8 cellular contexts compared by ENCODE assay signal in genomic region chr19:47210689-47211316, GRCh38. TPM values are rescaled to one million over a fixed set of nuclear protein-coding genes. Genes with fewer than 3 reads are reported as not detected.
DNase-seq lines count a peak whose midpoint lies in the region; ATAC-seq and TF ChIP-seq lines count a peak whose summit lies in the region.

No MANE protein-coding gene starts in this region.

- H3K4me1 Mint-ChIP-seq in activated CD4-positive, alpha-beta memory T cell treated with anti-CD3 and anti-CD28 coated beads for 36 hours (ENCODE audit: low read depth): peaks cover 12% of the 10 kb centered on the region
- peaks cover 5% of the 10 kb centered on the region for H3K4me1 Mint-ChIP-seq in mesothelial cell of epicardium

- POLR2A ChIA-PET in activated CD4-positive, alpha-beta memory T cell treated with anti-CD3 and anti-CD28 coated beads for 36 hours (lab: Charles Lee): interaction anchor here (1.1 to 4.6 kb wide), 4 partner anchors 15 to 51 kb away, joined by 3 to 49 read pairs (median 8); partner anchors contain the start of gene CCDC9

- no peaks in the 10 kb centered on the region for H3K27me3 ChIP-seq in H7 (ENCODE audit: control insufficient read depth, insufficient read depth, low read length)
- H3K27me3 ChIP-seq in effector memory CD4-positive, alpha-beta T cell (replicated peaks; ENCODE audit: control insufficient read depth, insufficient read depth, low read length, poor library complexity, severe bottlenecking): no peaks in the 10 kb centered on the region

- H3K36me3 ChIP-seq in H7 (replicated peaks; ENCODE audit: control insufficient read depth, insufficient read depth, low read length): peaks cover 22% of the 10 kb centered on the region
- peaks cover 27% of the 10 kb centered on the region for H3K36me3 ChIP-seq in effector memory CD4-positive, alpha-beta T cell (ENCODE audit: control insufficient read depth, insufficient read depth, low read length)

- ATAC-seq in HG03039 (IDR thresholded peaks at IDR 0.05; ENCODE audit: unreplicated experiment): no peak

- peak overlapping the region; percentile 85 for H3K27ac Mint-ChIP-seq in activated CD4-positive, alpha-beta memory T cell treated with anti-CD3 and anti-CD28 coated beads for 36 hours
- peak overlapping the region; percentile 92 for H3K27ac Mint-ChIP-seq in mesothelial cell of epicardium

- H3K27me3 Mint-ChIP-seq in activated CD4-positive, alpha-beta memory T cell treated with anti-CD3 and anti-CD28 coated beads for 36 hours: no peaks in the 10 kb centered on the region
- no peaks in the 10 kb centered on the region for H3K27me3 Mint-ChIP-seq in mesothelial cell of epicardium (ENCODE audit: low read depth)

- peaks cover 24% of the 10 kb centered on the region for H3K36me3 Mint-ChIP-seq in activated CD4-positive, alpha-beta memory T cell treated with anti-CD3 and anti-CD28 coated beads for 36 hours
- H3K36me3 Mint-ChIP-seq in mesothelial cell of epicardium: peaks cover 29% of the 10 kb centered on the region

- no peak overlapping the region for H3K4me3 ChIP-seq in H7 (ENCODE audit: insufficient read depth, low read depth, low read length)
- no peak overlapping the region for H3K4me3 ChIP-seq in effector memory CD4-positive, alpha-beta T cell (ENCODE audit: insufficient read depth, low read depth, low read length, poor library complexity, severe bottlenecking)

- TF ChIP-seq CTCF in mesothelial cell of epicardium (IDR thresholded peaks at IDR 0.05; ENCODE audit: unreplicated experiment): peak; percentile 95

- CTCF ChIA-PET in activated CD4-positive, alpha-beta memory T cell treated with anti-CD3 and anti-CD28 coated beads for 36 hours (lab: Charles Lee): interaction anchor here (0.7 to 9.6 kb wide), 47 partner anchors 8 to 325 kb away, joined by 3 to 333 read pairs (median 5); partner anchors contain the start of genes CCDC9, INAFM1, SAE1 and ZC3H4

- intact Hi-C loops in activated CD4-positive, alpha-beta memory T cell treated with anti-CD3 and anti-CD28 coated beads for 36 hours (cut with micrococcal nuclease): loop anchor here (1.0 to 2.0 kb wide), 2 partner anchors 18 to 33 kb away; no protein-coding TSS in a partner anchor

- H3K4me3 Mint-ChIP-seq in activated CD4-positive, alpha-beta memory T cell treated with anti-CD3 and anti-CD28 coated beads for 36 hours: no peak overlapping the region
- H3K4me3 Mint-ChIP-seq in mesothelial cell of epicardium: no peak overlapping the region

- H3K4me1 ChIP-seq in effector memory CD4-positive, alpha-beta T cell (ENCODE audit: control insufficient read depth, insufficient read depth, low read length, poor library complexity, severe bottlenecking): no peaks in the 10 kb centered on the region

- H3K9me3 ChIP-seq in effector memory CD4-positive, alpha-beta T cell (ENCODE audit: control insufficient read depth, low read length): no peaks in the 10 kb centered on the region

- H3K27ac ChIP-seq in effector memory CD4-positive, alpha-beta T cell (ENCODE audit: insufficient read depth, low read length, poor library complexity, severe bottlenecking): no peak overlapping the region

- H3K9me3 Mint-ChIP-seq in activated CD4-positive, alpha-beta memory T cell treated with anti-CD3 and anti-CD28 coated beads for 36 hours: no peaks in the 10 kb centered on the region
- H3K9me3 Mint-ChIP-seq in mesothelial cell of epicardium: no peaks in the 10 kb centered on the region

- DNase-seq in Ammon's horn (ENCODE audit: low spot score): peak; percentile 73
- DNase-seq in H7: peak; percentile 82
- DNase-seq in NCI-H748 treated with DMSO at 0.1 percent for 48 hours (lab: John Stamatoyannopoulos, UW): peak; percentile 73
- DNase-seq in activated CD4-positive, alpha-beta memory T cell treated with anti-CD3 and anti-CD28 coated beads for 36 hours: peak; percentile 85
- peak; percentile 46 to 72 (median 52) for DNase-seq in effector memory CD4-positive, alpha-beta T cell
- DNase-seq in mesothelial cell of epicardium (ENCODE audit: low spot score in 2 of 2, unreplicated experiment in 2 of 2): peak in 1 of 2 experiments; percentile 81
- peak; percentile 90 for DNase-seq in stimulated activated CD8-positive, alpha-beta memory T cell treated with anti-CD3 and anti-CD28 coated beads, Interleukin-4, amount 100 ng/mL, for 48 hours

RNA-seq across cellular contexts. Expression of gene BBC3, which starts 20.2 kb away (rescaled TPM):
- 13.4 and 20.7 TPM in 2 replicates for total RNA-seq in H7 (2014; rRNA removed; shearing (Covaris generic))
- 10 to 100 TPM; 13.8 to 14.6 TPM for total RNA-seq in activated CD4-positive, alpha-beta memory T cell treated with anti-CD3 and anti-CD28 coated beads for 36 hours
- total RNA-seq in mesothelial cell of epicardium: 19.1 to 19.6 TPM (median 19.5 TPM) in 3 replicates

RNA-seq across cellular contexts. Expression of gene CCDC9, which starts 45.5 kb away (rescaled TPM):
- total RNA-seq in H7 (2014; rRNA removed; shearing (Covaris generic)): 10.9 and 14.0 TPM in 2 replicates
- 10 to 100 TPM; 32.7 to 39.1 TPM for total RNA-seq in activated CD4-positive, alpha-beta memory T cell treated with anti-CD3 and anti-CD28 coated beads for 36 hours
- total RNA-seq in mesothelial cell of epicardium: 45.6 to 49.2 TPM (median 46.8 TPM) in 3 replicates
